12 cellular contexts compared by ENCODE assay signal in genomic region chr12:85642810-85643209, GRCh38.
A peak's percentile ranks its signal among the peaks of the same experiment; 100 is the strongest.
DNase-seq lines count a peak whose midpoint lies in the region; ATAC-seq and TF ChIP-seq lines count a peak whose summit lies in the region.
"Had no signal": no experiment of that assay in that cellular context is flagged by ENCODE, and none has a peak within 500 bp of the region (broad histone marks: within the 10 kb centered on the region; RNA-seq: fewer than 3 reads in every experiment).

No MANE protein-coding gene starts in this region.

- peak; percentile 68 for TF ChIP-seq CTCF in AG09309 (IDR thresholded peaks at IDR 0.05; ENCODE audit: control insufficient read depth, insufficient read depth, low read depth, low read length, missing control alignments)
- peak; percentile 48; the same call in 1 of the 2 replicates for TF ChIP-seq CTCF in HFFc6 (IDR thresholded peaks at IDR 0.05)
- 0 out of 2 replicates have a peak, but pooled peaks have one; percentile 29 for TF ChIP-seq CTCF in WTC11 (IDR thresholded peaks at IDR 0.05)
- no peak for TF ChIP-seq CTCF in left lung (IDR thresholded peaks at IDR 0.05)
- TF ChIP-seq CTCF in ascending aorta (IDR thresholded peaks at IDR 0.05): no peak

- H3K4me3 ChIP-seq in AG09309 (ENCODE audit: control insufficient read depth, low read depth, low read length) (no peak overlapping the region), left lung (no peak overlapping the region), ascending aorta (no peak overlapping the region)

- H3K27ac ChIP-seq in left lung (no peak overlapping the region), ascending aorta (no peak overlapping the region)

- H3K36me3 ChIP-seq in left lung (no peaks in the 10 kb centered on the region), ascending aorta (no peaks in the 10 kb centered on the region)

- H3K4me1 ChIP-seq in left lung: no peaks in the 10 kb centered on the region
- H3K4me1 ChIP-seq in ascending aorta: no peaks in the 10 kb centered on the region

- no peaks in the 10 kb centered on the region; the same call in 1 of the 2 replicates for H3K27me3 Mint-ChIP-seq in HFFc6 (ENCODE audit: insufficient read depth)
- no peaks in the 10 kb centered on the region for H3K27me3 Mint-ChIP-seq in WTC11 (ENCODE audit: low read depth)
- H3K27me3 Mint-ChIP-seq in activated naive CD8-positive, alpha-beta T cell treated with anti-CD3 and anti-CD28 coated beads for 36 hours: no peaks in the 10 kb centered on the region
- H3K27me3 Mint-ChIP-seq: activated B cell treated with CpG ODN at 0.5 μM for 24 hours; activated T-helper 17 cell treated with anti-CD3 and anti-CD28 coated beads, Interleukin-2, amount 50 U/mL, for 72 hours; CD4-positive, alpha-beta T cell had no signal

- intact Hi-C loops in left lung (cut with DNase I): no loop called here
- intact Hi-C loops in ascending aorta (cut with DNase I): no loop called here

- peak; percentile 67 for DNase-seq in AG09309 (ENCODE audit: low read depth)
- DNase-seq in HFFc6: peak; percentile 58
- DNase-seq in WTC11 (ENCODE audit: low spot score): no peak
- peak; percentile 88 for DNase-seq in iris pigment epithelial cell (ENCODE audit: low read depth)
- no peak for DNase-seq in left lung
- no peak for DNase-seq in activated naive CD8-positive, alpha-beta T cell treated with anti-CD3 and anti-CD28 coated beads for 36 hours
- no peak for DNase-seq in ascending aorta (ENCODE audit: low spot score in 2 of 2)
- no peak for DNase-seq in NCI-H2171 (lab: John Stamatoyannopoulos, UW)
- DNase-seq: activated B cell treated with CpG ODN at 0.5 μM for 24 hours; CD4-positive, alpha-beta T cell; NCI-H2107 had no signal

- no peak overlapping the region for H3K4me3 Mint-ChIP-seq in HFFc6
- no peak overlapping the region for H3K4me3 Mint-ChIP-seq in WTC11
- no peak overlapping the region for H3K4me3 Mint-ChIP-seq in activated naive CD8-positive, alpha-beta T cell treated with anti-CD3 and anti-CD28 coated beads for 36 hours
- H3K4me3 Mint-ChIP-seq: activated B cell treated with CpG ODN at 0.5 μM for 24 hours; activated T-helper 17 cell treated with anti-CD3 and anti-CD28 coated beads, Interleukin-2, amount 50 U/mL, for 72 hours; CD4-positive, alpha-beta T cell had no signal

- no peak overlapping the region for H3K27ac Mint-ChIP-seq in HFFc6
- no peak overlapping the region for H3K27ac Mint-ChIP-seq in WTC11
- no peak overlapping the region for H3K27ac Mint-ChIP-seq in activated naive CD8-positive, alpha-beta T cell treated with anti-CD3 and anti-CD28 coated beads for 36 hours
- H3K27ac Mint-ChIP-seq: activated B cell treated with CpG ODN at 0.5 μM for 24 hours; activated T-helper 17 cell treated with anti-CD3 and anti-CD28 coated beads, Interleukin-2, amount 50 U/mL, for 72 hours; CD4-positive, alpha-beta T cell had no signal

- POLR2A ChIA-PET in WTC11 (lab: Charles Lee): no interaction called here

- H3K4me1 Mint-ChIP-seq in HFFc6 (ENCODE audit: low read depth) (peaks cover 14% of the 10 kb centered on the region; the same call in 1 of the 2 replicates), WTC11 (peaks cover 11% of the 10 kb centered on the region)
- no peaks in the 10 kb centered on the region for H3K4me1 Mint-ChIP-seq in activated naive CD8-positive, alpha-beta T cell treated with anti-CD3 and anti-CD28 coated beads for 36 hours
- H3K4me1 Mint-ChIP-seq: activated B cell treated with CpG ODN at 0.5 μM for 24 hours; activated T-helper 17 cell treated with anti-CD3 and anti-CD28 coated beads, Interleukin-2, amount 50 U/mL, for 72 hours had no signal

- H3K27me3 ChIP-seq in left lung (no peaks in the 10 kb centered on the region), ascending aorta (no peaks in the 10 kb centered on the region)

- peaks cover 8% of the 10 kb centered on the region; the same call in 1 of the 2 replicates for H3K9me3 Mint-ChIP-seq in HFFc6
- H3K9me3 Mint-ChIP-seq in WTC11: no peaks in the 10 kb centered on the region
- H3K9me3 Mint-ChIP-seq in activated naive CD8-positive, alpha-beta T cell treated with anti-CD3 and anti-CD28 coated beads for 36 hours: peaks cover 2% of the 10 kb centered on the region
- H3K9me3 Mint-ChIP-seq: activated B cell treated with CpG ODN at 0.5 μM for 24 hours had no signal

- CTCF ChIA-PET in WTC11 (lab: Charles Lee): interaction anchor here (0.8 to 1.1 kb wide), 5 partner anchors 15 to 174 kb away, joined by 3 to 7 read pairs (median 7); no protein-coding TSS in a partner anchor

- no peaks in the 10 kb centered on the region for H3K36me3 Mint-ChIP-seq in HFFc6 (ENCODE audit: low read depth)
- no peaks in the 10 kb centered on the region for H3K36me3 Mint-ChIP-seq in WTC11
- no peaks in the 10 kb centered on the region for H3K36me3 Mint-ChIP-seq in activated naive CD8-positive, alpha-beta T cell treated with anti-CD3 and anti-CD28 coated beads for 36 hours

- ATAC-seq in WTC11 (peak; percentile 94), left lung (no peak)
- ATAC-seq: activated T-helper 17 cell treated with anti-CD3 and anti-CD28 coated beads, Interleukin-2, amount 50 U/mL, for 72 hours had no signal

- no peaks in the 10 kb centered on the region for H3K9me3 ChIP-seq in left lung
- H3K9me3 ChIP-seq in ascending aorta: no peaks in the 10 kb centered on the region

TF ChIP-seq in WTC11, 78 proteins besides CTCF, POLR2A, EP300 and RAD21:
- TF ChIP-seq USF1 (CRISPR knock-in tag; IDR thresholded peaks at IDR 0.05) (no peak), GABPB1 (CRISPR knock-in tag; IDR thresholded peaks at IDR 0.05) (peak; percentile 96), ZMAT4 (CRISPR knock-in tag; IDR thresholded peaks at IDR 0.05) (no peak)

Comparison
In these comparisons a context has a peak if more than half of its experiments do, and no peak if none do; other contexts are left out.
1. DNase-seq: peak in AG09309 (single experiment), HFFc6 (single experiment) and iris pigment epithelial cell (single experiment); none in WTC11 (single experiment), left lung (0 of 2), activated naive CD8-positive, alpha-beta T cell treated with anti-CD3 and anti-CD28 coated beads for 36 hours (single experiment), ascending aorta (0 of 2) and NCI-H2171 (single experiment).
2. CTCF ChIP-seq: peak in AG09309 (single experiment), HFFc6 (single experiment) and WTC11 (single experiment); none in left lung (0 of 2) and ascending aorta (0 of 3).